1 cellular context compared by ENCODE assay signal in genomic region chr3:100108464-100109079, GRCh38.
TF ChIP-seq lines count a peak whose summit lies in the region.

No MANE protein-coding gene starts in this region.

TF ChIP-seq in SK-N-SH treated with all-trans-retinoic acid at 6 μM for 48 hours, 23 proteins besides CTCF, POLR2A, EP300 and RAD21 (continued from another document):
- TF ChIP-seq, protein P1, sequence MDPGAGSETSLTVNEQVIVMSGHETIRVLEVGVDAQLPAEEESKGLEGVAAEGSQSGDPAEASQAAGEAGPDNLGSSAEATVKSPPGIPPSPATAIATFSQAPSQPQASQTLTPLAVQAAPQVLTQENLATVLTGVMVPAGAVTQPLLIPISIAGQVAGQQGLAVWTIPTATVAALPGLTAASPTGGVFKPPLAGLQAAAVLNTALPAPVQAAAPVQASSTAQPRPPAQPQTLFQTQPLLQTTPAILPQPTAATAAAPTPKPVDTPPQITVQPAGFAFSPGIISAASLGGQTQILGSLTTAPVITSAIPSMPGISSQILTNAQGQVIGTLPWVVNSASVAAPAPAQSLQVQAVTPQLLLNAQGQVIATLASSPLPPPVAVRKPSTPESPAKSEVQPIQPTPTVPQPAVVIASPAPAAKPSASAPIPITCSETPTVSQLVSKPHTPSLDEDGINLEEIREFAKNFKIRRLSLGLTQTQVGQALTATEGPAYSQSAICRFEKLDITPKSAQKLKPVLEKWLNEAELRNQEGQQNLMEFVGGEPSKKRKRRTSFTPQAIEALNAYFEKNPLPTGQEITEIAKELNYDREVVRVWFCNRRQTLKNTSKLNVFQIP (CRISPR knock-in tag; IDR thresholded peaks at IDR 0.05; ENCODE audit: borderline replicate concordance, low read depth), result no peak
- TF ChIP-seq RARB (CRISPR knock-in tag; IDR thresholded peaks at IDR 0.05) (no peak), ZFP30 (CRISPR knock-in tag; IDR thresholded peaks at IDR 0.05) (no peak)
